Comparison of ENCODE assay signal across 12 cellular contexts in genomic region chr11:45162916-45163879, GRCh38. TPM values are rescaled to one million over a fixed set of nuclear protein-coding genes. Genes with fewer than 3 reads are reported as not detected.
DNase-seq lines count a peak whose midpoint lies in the region; ATAC-seq, FAIRE-seq and TF ChIP-seq lines count a peak whose summit lies in the region.
"Had no signal": no experiment of that assay in that cellular context is flagged by ENCODE, and none has a peak within 500 bp of the region (broad histone marks: within the 10 kb centered on the region; RNA-seq: fewer than 3 reads in every experiment).

No MANE protein-coding gene starts in this region.

- CTCF ChIA-PET in A549 (lab: Yijun Ruan, JAX) = interaction anchor here (1.1 to 1.5 kb wide), 4 partner anchors 53 to 227 kb away, joined by 3 to 6 read pairs (median 4); no protein-coding TSS in a partner anchor

- no peak overlapping the region for H3K4me3 ChIP-seq in A549
- no peak overlapping the region for H3K4me3 ChIP-seq in bronchial epithelial cell (ENCODE audit: low read depth, low read length)
- no peak overlapping the region for H3K4me3 ChIP-seq in sigmoid colon
- H3K4me3 ChIP-seq in coronary artery = no peak overlapping the region
- no peak overlapping the region for H3K4me3 ChIP-seq in H7 (ENCODE audit: insufficient read depth, low read depth, low read length)
- H3K4me3 ChIP-seq: GM23248 had no signal

- H3K9me3 ChIP-seq in A549 = no peaks in the 10 kb centered on the region
- H3K9me3 ChIP-seq in sigmoid colon = no peaks in the 10 kb centered on the region

- no peak overlapping the region for H3K27ac ChIP-seq in A549
- peak overlapping the region in 1 of 4 donors; percentile 11 for H3K27ac ChIP-seq in sigmoid colon
- peak overlapping the region in 1 of 2 donors; percentile 82 for H3K27ac ChIP-seq in coronary artery
- H3K27ac ChIP-seq: GM23248 had no signal

- H3K27me3 ChIP-seq in bronchial epithelial cell (ENCODE audit: control insufficient read depth, insufficient read depth, low read length) = no peaks in the 10 kb centered on the region
- no peaks in the 10 kb centered on the region for H3K27me3 ChIP-seq in sigmoid colon
- H3K27me3 ChIP-seq in H7 (ENCODE audit: control insufficient read depth, insufficient read depth, low read length) = no peaks in the 10 kb centered on the region

- WGBS in A549 (ENCODE audit: missing lambda C conversion rate) = 80% methylated on average over 10 of the region's 10 CpGs
- 88% methylated on average over 10 of the region's 10 CpGs for WGBS in sigmoid colon, 2 donors

- POLR2A ChIA-PET in A549 (lab: Yijun Ruan, JAX) = interaction anchor here (0.8 to 1.0 kb wide), 2 partner anchors 16 kb away, joined by 3 read pairs; no protein-coding TSS in a partner anchor

- intact Hi-C loops in sigmoid colon (cut with DNase I) = no loop called here

- TF ChIP-seq EP300 in A549 (IDR thresholded peaks at IDR 0.05) (no peak), sigmoid colon (IDR thresholded peaks at IDR 0.05) (no peak)

- TF ChIP-seq RAD21 in A549 (conservative IDR thresholded peaks at IDR 0.05 in 1 of 2, IDR thresholded peaks at IDR 0.05 in 1 of 2) = no peak

- no peak for TF ChIP-seq POLR2A in A549 (IDR thresholded peaks at IDR 0.05; ENCODE audit: low read length)
- TF ChIP-seq POLR2A in sigmoid colon (IDR thresholded peaks at IDR 0.05) = no peak

- no peaks in the 10 kb centered on the region for H3K4me1 ChIP-seq in A549
- H3K4me1 ChIP-seq in sigmoid colon = peaks cover 0 to 47% (median 47%) of the 10 kb centered on the region in 4 donors

- H3K4me2 ChIP-seq in A549 = no peak overlapping the region

- H3K36me3 ChIP-seq in bronchial epithelial cell (ENCODE audit: control insufficient read depth, insufficient read depth, low read length) (no peaks in the 10 kb centered on the region), sigmoid colon (no peaks in the 10 kb centered on the region), H7 (replicated peaks; ENCODE audit: control insufficient read depth, insufficient read depth, low read length) (no peaks in the 10 kb centered on the region)

- ATAC-seq in A549 (no peak), GM18873 (IDR thresholded peaks at IDR 0.05; ENCODE audit: low FRiP score, unreplicated experiment) (no peak), GM19397 (IDR thresholded peaks at IDR 0.05; ENCODE audit: unreplicated experiment) (no peak)
- ATAC-seq: HCT116, Panc1 had no signal

- no peak for DNase-seq in A549 (ENCODE audit: low read depth in 1 of 2, low spot score in 1 of 2)
- DNase-seq in COLO668 (lab: John Stamatoyannopoulos, UW; ENCODE audit: unreplicated experiment) = peak; percentile 65
- DNase-seq in bronchial epithelial cell (ENCODE audit: low read depth) = no peak
- peak; percentile 57 for DNase-seq in sigmoid colon
- no peak for DNase-seq in coronary artery (ENCODE audit: low spot score)
- no peak for DNase-seq in H7
- DNase-seq: DMS79 had no signal

- TF ChIP-seq CTCF in A549 (IDR thresholded peaks at IDR 0.05) = no peak
- TF ChIP-seq CTCF in bronchial epithelial cell (IDR thresholded peaks at IDR 0.05; ENCODE audit: insufficient read depth, low read length, severe bottlenecking) = no peak
- TF ChIP-seq CTCF in sigmoid colon (IDR thresholded peaks at IDR 0.05) = no peak
- TF ChIP-seq CTCF in coronary artery (IDR thresholded peaks at IDR 0.05) = no peak

- FAIRE-seq in A549 (lab: Jason Lieb, UNC) (no peak), bronchial epithelial cell (lab: Jason Lieb, UNC) (peak; percentile 47)

TF ChIP-seq in A549, 52 proteins besides CTCF, POLR2A, EP300 and RAD21:
- TF ChIP-seq ZFP36 (IDR thresholded peaks at IDR 0.05; ENCODE audit: borderline replicate concordance, partially characterized antibody) = peak; percentile 16
- TF ChIP-seq, protein P1, sequence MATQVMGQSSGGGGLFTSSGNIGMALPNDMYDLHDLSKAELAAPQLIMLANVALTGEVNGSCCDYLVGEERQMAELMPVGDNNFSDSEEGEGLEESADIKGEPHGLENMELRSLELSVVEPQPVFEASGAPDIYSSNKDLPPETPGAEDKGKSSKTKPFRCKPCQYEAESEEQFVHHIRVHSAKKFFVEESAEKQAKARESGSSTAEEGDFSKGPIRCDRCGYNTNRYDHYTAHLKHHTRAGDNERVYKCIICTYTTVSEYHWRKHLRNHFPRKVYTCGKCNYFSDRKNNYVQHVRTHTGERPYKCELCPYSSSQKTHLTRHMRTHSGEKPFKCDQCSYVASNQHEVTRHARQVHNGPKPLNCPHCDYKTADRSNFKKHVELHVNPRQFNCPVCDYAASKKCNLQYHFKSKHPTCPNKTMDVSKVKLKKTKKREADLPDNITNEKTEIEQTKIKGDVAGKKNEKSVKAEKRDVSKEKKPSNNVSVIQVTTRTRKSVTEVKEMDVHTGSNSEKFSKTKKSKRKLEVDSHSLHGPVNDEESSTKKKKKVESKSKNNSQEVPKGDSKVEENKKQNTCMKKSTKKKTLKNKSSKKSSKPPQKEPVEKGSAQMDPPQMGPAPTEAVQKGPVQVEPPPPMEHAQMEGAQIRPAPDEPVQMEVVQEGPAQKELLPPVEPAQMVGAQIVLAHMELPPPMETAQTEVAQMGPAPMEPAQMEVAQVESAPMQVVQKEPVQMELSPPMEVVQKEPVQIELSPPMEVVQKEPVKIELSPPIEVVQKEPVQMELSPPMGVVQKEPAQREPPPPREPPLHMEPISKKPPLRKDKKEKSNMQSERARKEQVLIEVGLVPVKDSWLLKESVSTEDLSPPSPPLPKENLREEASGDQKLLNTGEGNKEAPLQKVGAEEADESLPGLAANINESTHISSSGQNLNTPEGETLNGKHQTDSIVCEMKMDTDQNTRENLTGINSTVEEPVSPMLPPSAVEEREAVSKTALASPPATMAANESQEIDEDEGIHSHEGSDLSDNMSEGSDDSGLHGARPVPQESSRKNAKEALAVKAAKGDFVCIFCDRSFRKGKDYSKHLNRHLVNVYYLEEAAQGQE (IDR thresholded peaks at IDR 0.05) = no peak
- TF ChIP-seq HOXB13 (CRISPR knock-in tag; IDR thresholded peaks at IDR 0.05; ENCODE audit: low read depth) = no peak

RNA-seq across cellular contexts. Expression of gene PRDM11, which starts 16.8 kb away (rescaled TPM):
- polyA plus RNA-seq in A549 (2011; rRNA removed) = 4.3 and 5.8 TPM in 2 replicates
- 4.6 and 5.1 TPM in 2 replicates for polyA plus RNA-seq in A549 (2012; cell fraction: cytosol; rRNA removed)
- 6.7 and 8.5 TPM in 2 replicates for polyA plus RNA-seq in A549 (2012; cell fraction: nucleus; rRNA removed)
- 5.3 to 6.2 TPM (median 5.4 TPM) in 3 replicates for polyA plus RNA-seq in A549 (2017; fragmentation: RNase III; extraction: RNeasy Plus Mini Kit Qiagen cat#74134 plus additional on column Dnase treatment)
- 10.4 and 11.2 TPM in 2 replicates for polyA minus RNA-seq in A549 (2011; rRNA and poly(A)+ RNA removed)
- total RNA-seq in bronchial epithelial cell = 4.7 and 5.4 TPM in 2 replicates
- 10 to 100 TPM; 12.7 to 23.2 (median 20.7) TPM for total RNA-seq in sigmoid colon
- polyA plus RNA-seq in sigmoid colon = 1 to 10 TPM in 2 of 3 donors, under 1 TPM in 1; 0.92 to 4.3 (median 1.8) TPM
- 2.0 and 2.6 TPM in 2 replicates for total RNA-seq in H7 (2014; rRNA removed; shearing (Covaris generic))

Comparison
In these comparisons a context has a peak if more than half of its experiments do, and no peak if none do; other contexts are left out.
1. DNase-seq: peak in COLO668 (single experiment) and sigmoid colon (single experiment); none in A549 (0 of 2), bronchial epithelial cell (single experiment), coronary artery (single experiment) and H7 (single experiment).